Comparison of ENCODE assay signal across 21 cellular contexts in the genomic region with DNA sequence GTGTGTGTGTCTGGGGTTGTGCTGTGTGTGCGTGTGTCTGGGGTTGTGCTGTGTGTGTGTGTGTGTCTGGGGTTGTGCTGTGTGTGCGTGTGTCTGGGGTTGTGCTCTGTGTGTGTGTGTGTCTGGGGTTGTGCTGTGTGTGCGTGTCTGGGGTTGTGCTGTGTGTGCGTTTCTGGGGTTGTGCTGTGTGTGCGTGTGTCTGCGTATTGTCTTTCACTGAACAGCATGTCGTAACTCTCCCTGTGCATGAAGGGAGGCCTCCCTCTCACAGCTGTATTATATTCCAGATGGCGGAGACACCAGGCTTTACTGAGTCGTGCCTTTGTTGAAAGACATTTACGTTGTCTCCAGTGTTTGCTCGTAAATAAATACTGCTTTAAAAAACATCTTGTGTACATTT. TPM values are rescaled to one million over a fixed set of nuclear protein-coding genes. Genes with fewer than 3 reads are reported as not detected.
A peak's percentile ranks its signal among the peaks of the same experiment; 100 is the strongest.
DNase-seq lines count a peak whose midpoint lies in the region; TF ChIP-seq lines count a peak whose summit lies in the region.
"Had no signal": no experiment of that assay in that cellular context is flagged by ENCODE, and none has a peak within 500 bp of the region (broad histone marks: within the 10 kb centered on the region; RNA-seq: fewer than 3 reads in every experiment).

No MANE protein-coding gene starts in this region.

- H3K36me3 ChIP-seq in endodermal cell (ENCODE audit: control insufficient read depth, insufficient read depth, low read length), result peaks cover 98% of the 10 kb centered on the region
- H3K36me3 ChIP-seq in smooth muscle cell (ENCODE audit: low read depth), result no peaks in the 10 kb centered on the region
- H3K36me3 ChIP-seq in testis (ENCODE audit: low read depth, missing control alignments), result no peaks in the 10 kb centered on the region
- H3K36me3 ChIP-seq: SJSA1 had no signal

- intact Hi-C loops in testis (cut with DNase I; ENCODE audit: low total_unique reads), result no loop called here

- H3K9me3 Mint-ChIP-seq in endodermal cell, result no peaks in the 10 kb centered on the region
- no peaks in the 10 kb centered on the region for H3K9me3 Mint-ChIP-seq in nephron
- H3K9me3 Mint-ChIP-seq: activated T-helper 1 cell treated with anti-CD3 and anti-CD28 coated beads, Interleukin-12 subunit alpha, Interleukin-12 subunit beta, Interleukin-2, Interleukin-4 antibody, amounts not matched to agents 30 ng/mL and 10 ng/mL and 1 ng/mL, durations not matched to agents 14 hours and 24 hours and 36 hours; IgD-negative memory B cell had no signal

- no peak for TF ChIP-seq POLR2A in testis (IDR thresholded peaks at IDR 0.05)

- H3K27me3 ChIP-seq in endodermal cell (ENCODE audit: control insufficient read depth, insufficient read depth, low read length, poor library complexity, severe bottlenecking) (no peaks in the 10 kb centered on the region), smooth muscle cell (ENCODE audit: low read depth) (no peaks in the 10 kb centered on the region), testis (no peaks in the 10 kb centered on the region)
- H3K27me3 ChIP-seq: right atrium auricular region, SJSA1 had no signal

- peaks cover 49% of the 10 kb centered on the region for H4K20me1 ChIP-seq in smooth muscle cell (ENCODE audit: low read depth)

- H2AFZ ChIP-seq in smooth muscle cell (ENCODE audit: low read depth), result no peak overlapping the region

- peak; percentile 16 for DNase-seq in amniotic epithelial cell (ENCODE audit: low read depth)
- DNase-seq in endodermal cell, result peak; percentile 14
- DNase-seq in smooth muscle cell (lab: John Stamatoyannopoulos, UW; ENCODE audit: unreplicated experiment), result no peak
- no peak for DNase-seq in activated T-cell treated with anti-CD3 and anti-CD28 coated beads, Interleukin-2, amount 50 U/mL, for 48 hours
- DNase-seq in kidney tubule cell (ENCODE audit: low spot score), result no peak
- no peak for DNase-seq in GF-D8 (lab: John Stamatoyannopoulos, UW)
- DNase-seq in testis, result no peak
- DNase-seq: activated CD4-positive, alpha-beta T cell treated with anti-CD3 and anti-CD28 coated beads for 48 hours; activated naive CD4-positive, alpha-beta T cell treated with anti-CD3 and anti-CD28 coated beads, Interleukin-2, amount 50 U/mL, for 16 hours; effector memory CD4-positive, alpha-beta T cell; left ventricle myocardium superior; NCI-H2081 treated with DMSO at 0.1 percent for 48 hours; NK-92 treated with Interleukin-12 subunit alpha and Interleukin-12 subunit beta, amount 100 ng/mL, for 24 hours; nucleus accumbens; stimulated activated CD4-positive, alpha-beta T cell treated with anti-CD3 and anti-CD28 coated beads, Interleukin-15, amount 100 ng/mL, for 24 hours; stimulated activated CD8-positive, alpha-beta memory T cell treated with anti-CD3 and anti-CD28 coated beads, Interleukin-4, amount 100 ng/mL, for 48 hours had no signal

- peak overlapping the region; percentile 93 for H3K4me3 ChIP-seq in endodermal cell (ENCODE audit: low read length)
- H3K4me3 ChIP-seq in smooth muscle cell, result peak overlapping the region; percentile 5
- H3K4me3 ChIP-seq in testis, result no peak overlapping the region
- H3K4me3 ChIP-seq: right atrium auricular region, SJSA1 had no signal

- peaks cover 43% of the 10 kb centered on the region for H3K4me1 ChIP-seq in endodermal cell (ENCODE audit: control insufficient read depth, insufficient read depth, low read length)
- H3K4me1 ChIP-seq in smooth muscle cell (ENCODE audit: low read depth), result peaks cover 58% of the 10 kb centered on the region
- H3K4me1 ChIP-seq in testis, result peaks cover 24% of the 10 kb centered on the region

- peaks cover 92% of the 10 kb centered on the region for H3K79me2 ChIP-seq in smooth muscle cell (ENCODE audit: low read depth)

- H3K9me3 ChIP-seq in endodermal cell (ENCODE audit: control insufficient read depth, low read length) (no peaks in the 10 kb centered on the region), smooth muscle cell (replicated peaks; ENCODE audit: low read depth) (no peaks in the 10 kb centered on the region), testis (no peaks in the 10 kb centered on the region)
- H3K9me3 ChIP-seq: right atrium auricular region, SJSA1 had no signal

- H3K4me1 Mint-ChIP-seq in endodermal cell (peaks cover 80% of the 10 kb centered on the region), nephron (peaks cover 83% of the 10 kb centered on the region)

- peak overlapping the region; percentile 9 for H3K4me3 Mint-ChIP-seq in endodermal cell
- H3K4me3 Mint-ChIP-seq in nephron, result peak overlapping the region; percentile 63 to 69 (median 67)
- H3K4me3 Mint-ChIP-seq: activated T-helper 1 cell treated with anti-CD3 and anti-CD28 coated beads, Interleukin-12 subunit alpha, Interleukin-12 subunit beta, Interleukin-2, Interleukin-4 antibody, amounts not matched to agents 30 ng/mL and 10 ng/mL and 1 ng/mL, durations not matched to agents 14 hours and 24 hours and 36 hours; IgD-negative memory B cell had no signal

- peak overlapping the region; percentile 76 for H3K4me2 ChIP-seq in smooth muscle cell

- H3K27me3 Mint-ChIP-seq in endodermal cell (ENCODE audit: insufficient read depth) (peaks cover 3% of the 10 kb centered on the region), nephron (ENCODE audit: low read depth) (peaks cover 13% of the 10 kb centered on the region)

- H3K9ac ChIP-seq in endodermal cell (ENCODE audit: extremely low read depth, low read length, poor library complexity, severe bottlenecking), result peak overlapping the region; percentile 17
- H3K9ac ChIP-seq in smooth muscle cell (ENCODE audit: low read depth), result peak overlapping the region; percentile 59

- WGBS in endodermal cell (ENCODE audit: insufficient coverage in 1 of 2, insufficient read length in 1 of 2), 2 experiments, result 93 to 99% methylated on average over 7 to 10 of the region's 11 CpGs
- 25% methylated on average over 11 of the region's 11 CpGs for WGBS in smooth muscle cell (ENCODE audit: low lambda C conversion rate)
- WGBS in testis, 2 donors, result 85 to 89% methylated on average over 11 of the region's 11 CpGs

- no peak overlapping the region for H3K27ac ChIP-seq in endodermal cell (ENCODE audit: low read depth, low read length)
- H3K27ac ChIP-seq in smooth muscle cell (ENCODE audit: low read depth), result peak overlapping the region; percentile 85
- H3K27ac ChIP-seq in testis, result no peak overlapping the region
- H3K27ac ChIP-seq: SJSA1 had no signal

- TF ChIP-seq CTCF in endodermal cell (conservative IDR thresholded peaks at IDR 0.05), result no peak
- TF ChIP-seq CTCF in nephron (IDR thresholded peaks at IDR 0.05; ENCODE audit: unreplicated experiment in 3 of 3), result no peak
- no peak for TF ChIP-seq CTCF in smooth muscle cell (IDR thresholded peaks at IDR 0.05; ENCODE audit: borderline replicate concordance, insufficient read depth, poor library complexity, severe bottlenecking)
- no peak for TF ChIP-seq CTCF in testis (IDR thresholded peaks at IDR 0.05)

- peaks cover 16% of the 10 kb centered on the region for H3F3A ChIP-seq in smooth muscle cell (ENCODE audit: low read depth)

- H3K27ac Mint-ChIP-seq in endodermal cell, result peak overlapping the region; percentile 46
- H3K27ac Mint-ChIP-seq in nephron, result peak overlapping the region; percentile 77 to 93 (median 90)
- H3K27ac Mint-ChIP-seq: activated T-helper 1 cell treated with anti-CD3 and anti-CD28 coated beads, Interleukin-12 subunit alpha, Interleukin-12 subunit beta, Interleukin-2, Interleukin-4 antibody, amounts not matched to agents 30 ng/mL and 10 ng/mL and 1 ng/mL, durations not matched to agents 14 hours and 24 hours and 36 hours; IgD-negative memory B cell had no signal

- peaks cover 61% of the 10 kb centered on the region for H3K36me3 Mint-ChIP-seq in endodermal cell (ENCODE audit: low read depth)
- H3K36me3 Mint-ChIP-seq in nephron (ENCODE audit: low read depth), result peaks cover 47% of the 10 kb centered on the region

RNA-seq across cellular contexts. Expression of gene ACKR3, which starts 5.9 kb away (rescaled TPM):
- total RNA-seq in endodermal cell (100 to 1,000 TPM in 1 of 2 donors, 10 to 100 TPM in 1; 76.9 to 110 TPM), smooth muscle cell (63.0 and 72.5 TPM in 2 replicates), testis (10 to 100 TPM; 22.8 to 35.5 TPM)
- 53.8 TPM for polyA plus RNA-seq in endodermal cell (2013, experiment 1 of 2)
- 66.2 TPM for polyA plus RNA-seq in endodermal cell (2013, experiment 2 of 2)
- polyA plus RNA-seq in smooth muscle cell (44.6 and 72.5 TPM in 2 replicates), testis (ENCODE audit: insufficient read depth, low read depth, low replicate concordance) (52.8 TPM)

Comparison
In these comparisons a context has a peak if more than half of its experiments do, and no peak if none do; other contexts are left out.
1. DNase-seq: peak in amniotic epithelial cell (single experiment) and endodermal cell (single experiment); none in smooth muscle cell (single experiment), activated T-cell treated with anti-CD3 and anti-CD28 coated beads, Interleukin-2, amount 50 U/mL, for 48 hours (0 of 2), kidney tubule cell (single experiment), GF-D8 (single experiment) and testis (single experiment).
2. H3K4me3 ChIP-seq: peak in endodermal cell (single experiment) and smooth muscle cell (single experiment); none in testis (0 of 2).